Comparison of ENCODE assay signal across 8 cellular contexts in the genomic region with DNA sequence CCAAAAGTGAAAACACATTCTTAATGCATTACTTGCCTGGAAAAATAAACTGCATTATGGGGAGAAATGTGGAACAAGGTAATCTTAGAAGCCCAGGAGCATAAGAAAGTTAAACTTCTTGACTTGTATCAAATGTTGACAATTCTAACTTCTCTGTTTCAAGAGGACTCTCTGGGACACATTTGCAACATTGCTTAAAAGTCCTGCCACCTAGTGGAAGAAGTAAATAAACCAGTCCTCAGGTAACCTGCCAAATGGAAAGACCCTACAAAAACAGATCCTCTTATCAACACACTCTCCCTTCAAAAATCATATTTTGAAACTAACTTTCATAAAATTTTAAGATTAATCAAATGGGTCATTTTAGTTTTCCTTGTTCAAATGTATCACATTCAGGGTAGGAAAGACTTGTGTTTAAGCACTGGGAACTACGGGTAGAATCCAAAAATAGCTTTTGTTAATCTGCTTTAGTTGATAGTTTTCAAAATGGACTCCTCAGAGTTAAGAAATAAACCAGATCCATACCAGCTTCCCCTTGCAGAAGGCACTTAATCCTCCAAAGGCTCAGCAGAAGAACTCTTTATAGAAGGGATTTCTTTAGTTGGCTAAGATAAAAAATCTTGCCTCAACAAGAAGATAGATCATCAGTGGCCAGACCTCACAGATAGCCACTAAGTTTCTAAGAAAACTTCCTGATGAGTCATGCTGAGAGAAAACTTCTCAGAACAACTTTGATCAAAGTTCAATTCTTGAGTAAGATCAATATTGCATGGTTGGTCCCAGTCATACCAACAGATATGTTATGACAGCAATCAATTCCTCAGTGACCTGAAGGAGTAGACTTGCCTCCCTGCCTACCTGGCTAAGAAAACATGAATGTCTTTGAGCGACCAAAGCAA.
A peak's percentile ranks its signal among the peaks of the same experiment; 100 is the strongest.
DNase-seq lines count a peak whose midpoint lies in the region; ATAC-seq and TF ChIP-seq lines count a peak whose summit lies in the region.

No MANE protein-coding gene starts in this region.

- H3K4me3 ChIP-seq in right atrium auricular region: no peak overlapping the region

- H3K27ac ChIP-seq in right atrium auricular region: no peak overlapping the region

- H3K9me3 ChIP-seq in right atrium auricular region: no peaks in the 10 kb centered on the region

- H3K36me3 ChIP-seq in right atrium auricular region: no peaks in the 10 kb centered on the region

- no peaks in the 10 kb centered on the region for H3K27me3 ChIP-seq in right atrium auricular region

- DNase-seq in right atrium auricular region (ENCODE audit: low spot score) (no peak), Right ventricle myocardium inferior (ENCODE audit: missing footprints) (no peak), RPMI8226 (peak; percentile 14), germinal center (ENCODE audit: low spot score) (peak; percentile 20), stromal cell of bone marrow (ENCODE audit: low read depth) (peak; percentile 16), C1 segment of cervical spinal cord (lab: John Stamatoyannopoulos, UW) (no peak)

- TF ChIP-seq CTCF in right atrium auricular region (IDR thresholded peaks at IDR 0.05): peak; percentile 16 to 69

- no peaks in the 10 kb centered on the region for H3K4me1 ChIP-seq in right atrium auricular region

- no peak for ATAC-seq in Right ventricle myocardium inferior
- ATAC-seq in HG03045 (IDR thresholded peaks at IDR 0.05; ENCODE audit: unreplicated experiment): peak; percentile 66
- ATAC-seq in GM21515 (IDR thresholded peaks at IDR 0.05; ENCODE audit: unreplicated experiment): no peak

- intact Hi-C loops in Right ventricle myocardium inferior (cut with DNase I): no loop called here

Comparison
In these comparisons a context has a peak if more than half of its experiments do, and no peak if none do; other contexts are left out.
1. DNase-seq: peak in RPMI8226 (single experiment), germinal center (single experiment) and stromal cell of bone marrow (single experiment); none in right atrium auricular region (single experiment), Right ventricle myocardium inferior (single experiment) and C1 segment of cervical spinal cord (0 of 14).